In genomic region chr12:76880156-76881023, GRCh38 we compare ENCODE assay signal across 1 cellular context.
A peak's percentile ranks its signal among the peaks of the same experiment; 100 is the strongest.
TF ChIP-seq lines count a peak whose summit lies in the region.

No MANE protein-coding gene starts in this region.

TF ChIP-seq in IMR-90, 13 proteins besides CTCF, POLR2A, EP300 and RAD21:
- TF ChIP-seq CEBPB (IDR thresholded peaks at IDR 0.05; ENCODE audit: low read depth, low read length) (no peak), RFX5 (IDR thresholded peaks at IDR 0.05; ENCODE audit: low read depth, low read length) (peak; percentile 41; the same call in 1 of the 2 replicates), MAZ (IDR thresholded peaks at IDR 0.05; ENCODE audit: borderline replicate concordance, low read depth, low read length) (no peak), BHLHE40 (IDR thresholded peaks at IDR 0.05; ENCODE audit: low read depth, low read length) (peak; percentile 65; the same call in 1 of the 2 replicates), MAFK (IDR thresholded peaks at IDR 0.05; ENCODE audit: low read depth, low read length) (0 out of 2 replicates have a peak, but pooled peaks have one; percentile 6), FOS (IDR thresholded peaks at IDR 0.05; ENCODE audit: low read depth, low read length) (no peak), SMC3 (IDR thresholded peaks at IDR 0.05; ENCODE audit: low read depth, low read length) (no peak)
